Comparison of ENCODE assay signal across 8 cellular contexts in the genomic region with DNA sequence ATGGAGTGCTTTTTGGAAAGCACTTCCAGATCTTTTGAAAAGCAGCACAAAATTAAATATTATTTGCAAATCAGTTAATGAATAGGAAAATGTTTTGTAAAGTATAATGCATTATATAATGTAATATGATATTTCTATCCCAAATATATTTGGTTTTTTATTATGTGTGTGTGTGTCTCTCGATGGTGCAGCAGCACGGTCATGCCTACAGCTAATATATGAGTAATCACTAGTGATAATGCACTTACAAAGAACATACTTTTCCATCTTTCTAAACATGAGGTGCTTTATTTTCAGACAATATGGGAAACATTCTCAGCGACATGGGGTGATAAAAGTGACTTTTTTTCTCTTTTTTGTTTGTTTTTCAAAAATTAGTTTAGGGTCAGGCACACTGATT. TPM values are rescaled to one million over a fixed set of nuclear protein-coding genes. Genes with fewer than 3 reads are reported as not detected.
DNase-seq lines count a peak whose midpoint lies in the region; ATAC-seq and TF ChIP-seq lines count a peak whose summit lies in the region.

No MANE protein-coding gene starts in this region.

- no peak for ATAC-seq in Panc1

- H3K36me3 ChIP-seq in DOHH2 (ENCODE audit: control insufficient read depth, low read length) (0 out of 2 replicates have a peak, but pooled peaks cover under 1% of the 10 kb centered on the region), Panc1 (ENCODE audit: control insufficient read depth, insufficient read depth, low read length) (no peaks in the 10 kb centered on the region), esophagus muscularis mucosa (no peaks in the 10 kb centered on the region), trophoblast cell (ENCODE audit: control insufficient read depth in 1 of 2, insufficient read depth in 2 of 2, low read length in 2 of 2) (no peaks in the 10 kb centered on the region)

- H2AFZ ChIP-seq in trophoblast cell (ENCODE audit: insufficient read depth, low read length, poor library complexity), result no peak overlapping the region

- no peak overlapping the region for H3K4ac ChIP-seq in trophoblast cell (ENCODE audit: low read depth, low read length)

- H3K4me3 ChIP-seq in DOHH2 (ENCODE audit: low read length) (peak overlapping the region; percentile 78), Panc1 (ENCODE audit: low read depth in 2 of 2, low read length in 2 of 2) (peak overlapping the region; percentile 57 to 95; a peak in 2 of 4 replicates), esophagus muscularis mucosa (peak overlapping the region; percentile 91 to 99 (median 92)), trophoblast cell (ENCODE audit: low read depth, low read length) (no peak overlapping the region), lower leg skin (ENCODE audit: low read depth, poor library complexity, severe bottlenecking) (no peak overlapping the region)

- H3K79me2 ChIP-seq in DOHH2 (ENCODE audit: control insufficient read depth, low read length), result peaks cover 32% of the 10 kb centered on the region
- peaks cover 7% of the 10 kb centered on the region for H3K79me2 ChIP-seq in trophoblast cell (ENCODE audit: control insufficient read depth, insufficient read depth, low read length, poor library complexity)

- no peak overlapping the region for H4K8ac ChIP-seq in trophoblast cell (ENCODE audit: low read depth, low read length)

- peaks cover 26% of the 10 kb centered on the region for H3K4me1 ChIP-seq in DOHH2 (ENCODE audit: control insufficient read depth, low read length)
- H3K4me1 ChIP-seq in Panc1 (ENCODE audit: control insufficient read depth, insufficient read depth, low read length), result peaks cover 22% of the 10 kb centered on the region
- peaks cover 19 to 34% (median 23%) of the 10 kb centered on the region in 4 donors for H3K4me1 ChIP-seq in esophagus muscularis mucosa
- H3K4me1 ChIP-seq in trophoblast cell (ENCODE audit: control insufficient read depth in 1 of 2, insufficient read depth in 2 of 2, low read length in 2 of 2), result peaks cover 6 to 8% of the 10 kb centered on the region in 2 experiments

- CTCF ChIA-PET in Panc1 (lab: Charles Lee), result interaction anchor here (0.7 kb wide), 1 partner anchor 207 kb away, joined by 4 read pairs; no protein-coding TSS in a partner anchor

- no peak for TF ChIP-seq EP300 in esophagus muscularis mucosa (IDR thresholded peaks at IDR 0.05)

- no peak overlapping the region for H3K18ac ChIP-seq in trophoblast cell (ENCODE audit: low read length)

- peaks cover 11% of the 10 kb centered on the region; the same call in 1 of the 2 replicates for H4K20me1 ChIP-seq in DOHH2 (ENCODE audit: control insufficient read depth, insufficient read depth, low read depth, low read length)

- peaks cover 12% of the 10 kb centered on the region for H3K79me1 ChIP-seq in trophoblast cell (ENCODE audit: low read length)

- H3K14ac ChIP-seq in trophoblast cell (ENCODE audit: low read length), result no peak overlapping the region

- H2AK5ac ChIP-seq in trophoblast cell (ENCODE audit: low read length), result no peak overlapping the region

- no peak overlapping the region for H2BK120ac ChIP-seq in trophoblast cell (ENCODE audit: insufficient read depth, low read length, poor library complexity)

- H3K4me2 ChIP-seq in DOHH2 (ENCODE audit: low read length), result peak overlapping the region; percentile 90
- no peak overlapping the region for H3K4me2 ChIP-seq in trophoblast cell (ENCODE audit: low read length)

- no peak overlapping the region for H3K9ac ChIP-seq in trophoblast cell (ENCODE audit: low read length)

- no TSS peak for BruUV-seq in Panc1 (replicated peaks; lab: Mats Ljungman, UMichigan)

- intact Hi-C loops in Panc1 (cut with micrococcal nuclease; ENCODE audit: unreplicated experiment) (no loop called here), esophagus muscularis mucosa (cut with DNase I) (no loop called here), lower leg skin (cut with DNase I; ENCODE audit: low total_unique reads) (no loop called here)

- TF ChIP-seq CTCF in DOHH2 (IDR thresholded peaks at IDR 0.05; ENCODE audit: low read depth, low read length, poor library complexity, severe bottlenecking) (no peak), Panc1 (IDR thresholded peaks at IDR 0.05) (no peak), esophagus muscularis mucosa (IDR thresholded peaks at IDR 0.05) (no peak), lower leg skin (IDR thresholded peaks at IDR 0.05) (no peak)

- no peaks in the 10 kb centered on the region for H3K27me3 ChIP-seq in DOHH2 (ENCODE audit: control insufficient read depth, low read length)
- no peaks in the 10 kb centered on the region for H3K27me3 ChIP-seq in Panc1 (ENCODE audit: control insufficient read depth, insufficient read depth, low read length)
- no peaks in the 10 kb centered on the region for H3K27me3 ChIP-seq in esophagus muscularis mucosa
- no peaks in the 10 kb centered on the region for H3K27me3 ChIP-seq in trophoblast cell (ENCODE audit: insufficient read depth, low read length)

- H3K23ac ChIP-seq in trophoblast cell (ENCODE audit: low read length), result no peak overlapping the region

- no peak overlapping the region for H4K12ac ChIP-seq in trophoblast cell (ENCODE audit: low read depth, low read length)

- 79% methylated on average over 3 of the region's 3 CpGs for WGBS in esophagus muscularis mucosa
- WGBS in trophoblast cell (ENCODE audit: extremely low coverage, insufficient coverage, insufficient read length), result no CpG with 5 or more reads among the region's 3 CpGs
- WGBS in lower leg skin, 2 donors, result 51 to 53% methylated on average over 3 of the region's 3 CpGs

- H3K27ac ChIP-seq in DOHH2 (ENCODE audit: low read depth, low read length), result no peak overlapping the region
- H3K27ac ChIP-seq in Panc1 (ENCODE audit: low read length), result peak overlapping the region; percentile 91; the same call in 1 of the 2 replicates
- H3K27ac ChIP-seq in esophagus muscularis mucosa (replicated peaks in 1 of 4), result peak overlapping the region; percentile 99 to 100 (median 99)
- H3K27ac ChIP-seq in trophoblast cell (ENCODE audit: low read depth, low read length), result peak overlapping the region; percentile 91

- DNase-seq in Panc1 (ENCODE audit: low read depth, low spot score), result no peak
- DNase-seq in esophagus muscularis mucosa (ENCODE audit: extremely low spot score), result no peak
- no peak for DNase-seq in trophoblast cell
- DNase-seq in stimulated activated naive CD4-positive, alpha-beta T cell treated with Interleukin-2 at 50 U/mL for 16 hours (lab: John Stamatoyannopoulos, UW), result no peak
- DNase-seq in lower leg skin (ENCODE audit: low spot score in 2 of 2), result no peak
- no peak for DNase-seq in stimulated activated CD4-positive, alpha-beta T cell treated with anti-CD3 and anti-CD28 coated beads, Interleukin-2, amount 100 ng/mL, for 24 hours
- no peak for DNase-seq in GDM1 (lab: John Stamatoyannopoulos, UW)

- no peaks in the 10 kb centered on the region for H3K9me2 ChIP-seq in DOHH2 (replicated peaks; ENCODE audit: control insufficient read depth, low read length)

- no peak for TF ChIP-seq POLR2A in esophagus muscularis mucosa (IDR thresholded peaks at IDR 0.05; ENCODE audit: low read depth)
- no peak for TF ChIP-seq POLR2A in lower leg skin (IDR thresholded peaks at IDR 0.05)

- no peaks in the 10 kb centered on the region for H3K9me3 ChIP-seq in DOHH2 (ENCODE audit: control insufficient read depth, insufficient read depth, low read length)
- no peaks in the 10 kb centered on the region for H3K9me3 ChIP-seq in Panc1 (ENCODE audit: control insufficient read depth, insufficient read depth, low read depth, low read length)
- H3K9me3 ChIP-seq in esophagus muscularis mucosa, result no peaks in the 10 kb centered on the region
- no peaks in the 10 kb centered on the region for H3K9me3 ChIP-seq in trophoblast cell (ENCODE audit: insufficient read depth, low read depth, low read length)

- H2BK5ac ChIP-seq in trophoblast cell (ENCODE audit: low read depth, low read length, poor library complexity), result no peak overlapping the region

- POLR2A ChIA-PET in Panc1 (lab: Charles Lee), result no interaction called here

- H4K91ac ChIP-seq in trophoblast cell (ENCODE audit: low read depth, low read length), result no peak overlapping the region

- no peak overlapping the region for H2BK12ac ChIP-seq in trophoblast cell (ENCODE audit: low read length)

- in situ Hi-C loops in Panc1 (cut with HindIII; ENCODE audit: low pct_unique_long_range_greater_than_20kb, low sequenced_read_pairs), result no loop called here

- H3F3A ChIP-seq in DOHH2 (ENCODE audit: control insufficient read depth, insufficient read depth), result no peaks in the 10 kb centered on the region

RNA-seq across cellular contexts. Expression of a gene that starts 1.3 kb away (rescaled TPM):
- total RNA-seq in Panc1 (2021; ENCODE audit: unreplicated experiment) (15.1 TPM), esophagus muscularis mucosa (10 to 100 TPM; 15.7 to 31.1 (median 24.1) TPM), lower leg skin (10 to 100 TPM; 24.7 to 45.0 (median 32.1) TPM)
- polyA plus RNA-seq in Panc1 (2012; ENCODE audit: insufficient read length), result 2.6 TPM
- polyA plus RNA-seq in trophoblast cell (2013), result 24.8 and 27.6 TPM in 2 replicates

Comparison
In these comparisons a context has a peak if more than half of its experiments do, and no peak if none do; other contexts are left out.
1. H3K4me3 ChIP-seq: peak in DOHH2 (single experiment), Panc1 (2 of 2) and esophagus muscularis mucosa (4 of 4); none in trophoblast cell (single experiment) and lower leg skin (single experiment).